ENCODE assay signal across 19 cellular contexts in the genomic region with DNA sequence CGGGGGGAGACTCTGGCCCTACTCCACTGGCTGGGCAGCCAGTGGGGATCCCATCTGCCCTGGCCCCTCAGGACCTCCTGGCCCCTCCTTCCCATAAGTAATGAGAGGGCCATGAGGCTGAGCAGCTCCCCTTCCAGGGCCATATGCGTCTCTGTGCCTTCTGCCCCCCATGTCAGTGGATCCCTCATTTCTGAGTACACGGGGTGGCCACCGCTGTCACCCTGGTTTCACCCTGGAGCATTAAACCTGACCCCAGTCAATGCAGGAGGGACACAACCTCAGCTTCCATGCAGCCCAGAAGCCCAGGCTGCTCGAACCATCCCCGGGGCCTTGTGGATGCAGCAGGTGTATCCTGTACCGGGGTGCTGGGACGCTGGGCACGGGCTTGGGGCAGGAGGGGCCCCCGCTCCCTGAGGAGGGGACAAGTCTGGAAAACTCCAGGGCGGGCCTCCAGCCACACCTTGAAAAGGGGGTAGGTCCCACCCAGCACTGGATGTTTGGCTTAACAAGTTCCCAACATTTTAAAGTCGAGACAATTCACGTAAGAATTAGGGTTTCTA. TPM values are rescaled to one million over a fixed set of nuclear protein-coding genes. Genes with fewer than 3 reads are reported as not detected.
DNase-seq lines count a peak whose midpoint lies in the region; ATAC-seq and TF ChIP-seq lines count a peak whose summit lies in the region.
"Had no signal": no experiment of that assay in that cellular context is flagged by ENCODE, and none has a peak within 500 bp of the region (broad histone marks: within the 10 kb centered on the region; RNA-seq: fewer than 3 reads in every experiment).

No MANE protein-coding gene starts in this region.

- H3K27me3 ChIP-seq in right cardiac atrium (ENCODE audit: control insufficient read depth, insufficient read depth) = no peaks in the 10 kb centered on the region
- peaks cover 90% of the 10 kb centered on the region for H3K27me3 ChIP-seq in left ventricle myocardium inferior (ENCODE audit: low read depth)
- H3K27me3 ChIP-seq in lower lobe of right lung (ENCODE audit: low read depth) = peaks cover 44% of the 10 kb centered on the region

- TF ChIP-seq POLR2A in lower leg skin (IDR thresholded peaks at IDR 0.05) = no peak

- DNase-seq in right cardiac atrium (peak in 2 of 3 donors; percentile 10 to 46), left ventricle myocardium inferior (no peak), lower lobe of right lung (peak; percentile 36), lower leg skin (ENCODE audit: low spot score in 2 of 2) (no peak), NOMO-1 (lab: John Stamatoyannopoulos, UW; ENCODE audit: unreplicated experiment in 2 of 2) (no peak)
- DNase-seq: Caco-2; CD4-positive, alpha-beta memory T cell; NCI-H1105; NCI-H146; NCI-H2029 treated with DMSO at 0.1 percent for 48 hours; NCI-H2171 treated with DMSO at 0.1 percent for 48 hours; NCI-H526; SHP77 had no signal

- ATAC-seq in right cardiac atrium (no peak), lower lobe of right lung (no peak), HG02610 (IDR thresholded peaks at IDR 0.05; ENCODE audit: unreplicated experiment) (no peak)
- ATAC-seq: A549, HCT116 had no signal

- H3K4me3 ChIP-seq in right cardiac atrium (ENCODE audit: low read length) (no peak overlapping the region), left ventricle myocardium inferior (no peak overlapping the region), lower lobe of right lung (no peak overlapping the region), lower leg skin (ENCODE audit: low read depth, poor library complexity, severe bottlenecking) (no peak overlapping the region)
- H3K4me3 ChIP-seq: A549 had no signal

- TF ChIP-seq CTCF in left ventricle myocardium inferior (IDR thresholded peaks at IDR 0.05; ENCODE audit: borderline replicate concordance) = no peak
- no peak for TF ChIP-seq CTCF in lower lobe of right lung (IDR thresholded peaks at IDR 0.05)
- no peak for TF ChIP-seq CTCF in lower leg skin (IDR thresholded peaks at IDR 0.05)

- intact Hi-C loops in right cardiac atrium (cut with DNase I) (no loop called here), left ventricle myocardium inferior (cut with micrococcal nuclease) (no loop called here), lower lobe of right lung (cut with DNase I) (no loop called here), lower leg skin (cut with DNase I; ENCODE audit: low total_unique reads) (no loop called here)

- H3K4me1 ChIP-seq in right cardiac atrium (ENCODE audit: control insufficient read depth, insufficient read depth, low read length) (no peaks in the 10 kb centered on the region), left ventricle myocardium inferior (peaks cover 4% of the 10 kb centered on the region), lower lobe of right lung (no peaks in the 10 kb centered on the region)
- H3K4me1 ChIP-seq: A549, Caco-2 had no signal

- H3K9me3 ChIP-seq in right cardiac atrium (ENCODE audit: control insufficient read depth, low read length) = no peaks in the 10 kb centered on the region
- H3K9me3 ChIP-seq in left ventricle myocardium inferior (replicated peaks) = no peaks in the 10 kb centered on the region
- no peaks in the 10 kb centered on the region for H3K9me3 ChIP-seq in lower lobe of right lung
- H3K9me3 ChIP-seq: A549, Caco-2 had no signal

- 86% methylated on average over 13 of the region's 13 CpGs for WGBS in right cardiac atrium
- 89 to 90% methylated on average over 12 to 13 of the region's 13 CpGs for WGBS in lower leg skin, 2 donors

- H3K36me3 ChIP-seq in left ventricle myocardium inferior (no peaks in the 10 kb centered on the region), lower lobe of right lung (no peaks in the 10 kb centered on the region)

- no peak overlapping the region for H3K27ac ChIP-seq in right cardiac atrium (ENCODE audit: low read length)
- no peak overlapping the region for H3K27ac ChIP-seq in left ventricle myocardium inferior (replicated peaks)
- peak overlapping the region; percentile 95 for H3K27ac ChIP-seq in angular gyrus (ENCODE audit: low read depth, low read length)
- H3K27ac ChIP-seq in lower lobe of right lung = no peak overlapping the region
- peak overlapping the region; percentile 98 for H3K27ac ChIP-seq in temporal lobe (ENCODE audit: low read depth, low read length)
- H3K27ac ChIP-seq: A549 had no signal

RNA-seq across cellular contexts. Expression of gene ATP5ME, which starts 24.2 kb away (rescaled TPM):
- 100 to 1,000 TPM; 689 to 911 (median 734) TPM for total RNA-seq in right cardiac atrium
- polyA plus RNA-seq in right cardiac atrium = 1,352 TPM
- total RNA-seq in left ventricle myocardium inferior = 914 TPM
- total RNA-seq in lower lobe of right lung = 173 TPM
- total RNA-seq in temporal lobe = 87.8 TPM
- 100 to 1,000 TPM in 3 of 4 donors, 10 to 100 TPM in 1; 38.2 to 172 (median 140) TPM for total RNA-seq in lower leg skin

RNA-seq across cellular contexts. Expression of gene PDE6B, which starts 24.5 kb away (rescaled TPM):
- total RNA-seq in right cardiac atrium = 1 to 10 TPM; 6.8 to 7.5 (median 7.0) TPM
- polyA plus RNA-seq in right cardiac atrium = 3.6 TPM
- 2.7 TPM for total RNA-seq in left ventricle myocardium inferior
- total RNA-seq in lower lobe of right lung = 5.5 TPM
- 4.7 TPM for total RNA-seq in temporal lobe
- 1 to 10 TPM in 1 of 4 donors, under 1 TPM in 1, not detected in 2; 0.59 to 1.5 TPM for total RNA-seq in lower leg skin
- total RNA-seq: Caco-2 had no signal
- polyA plus RNA-seq: A549 had no signal

RNA-seq across cellular contexts. Expression of gene MYL5, which starts 24.5 kb away (rescaled TPM):
- total RNA-seq in right cardiac atrium = 1 to 10 TPM; 4.0 to 6.0 (median 4.7) TPM
- polyA plus RNA-seq in right cardiac atrium = 3.8 TPM
- 4.5 TPM for total RNA-seq in left ventricle myocardium inferior
- total RNA-seq in lower lobe of right lung = 9.7 TPM
- total RNA-seq in temporal lobe = 6.4 TPM
- 10 to 100 TPM in 1 of 4 donors, 1 to 10 TPM in 3; 7.2 to 31.4 (median 7.7) TPM for total RNA-seq in lower leg skin

RNA-seq across cellular contexts. Expression of gene SLC49A3, which starts 39.1 kb away (rescaled TPM):
- 10 to 100 TPM; 13.7 to 19.5 (median 16.9) TPM for total RNA-seq in right cardiac atrium
- 10.6 TPM for polyA plus RNA-seq in right cardiac atrium
- total RNA-seq in left ventricle myocardium inferior = 12.0 TPM
- 31.5 TPM for total RNA-seq in lower lobe of right lung
- 0.49 TPM for total RNA-seq in temporal lobe
- total RNA-seq in lower leg skin = 10 to 100 TPM; 16.8 to 33.8 (median 22.7) TPM
- total RNA-seq: G401 had no signal
- polyA plus RNA-seq: CD4-positive, alpha-beta memory T cell had no signal

RNA-seq across cellular contexts. Expression of gene PCGF3, which starts 55.8 kb away (rescaled TPM):
- 10 to 100 TPM; 25.0 to 28.6 (median 26.4) TPM for total RNA-seq in right cardiac atrium
- 30.1 TPM for polyA plus RNA-seq in right cardiac atrium
- total RNA-seq in left ventricle myocardium inferior = 21.5 TPM
- 44.8 TPM for total RNA-seq in lower lobe of right lung
- 54.6 TPM for total RNA-seq in temporal lobe
- 100 to 1,000 TPM in 1 of 4 donors, 10 to 100 TPM in 3; 55.2 to 102 (median 72.3) TPM for total RNA-seq in lower leg skin

Comparison
In these comparisons a context has a peak if more than half of its experiments do, and no peak if none do; other contexts are left out.
1. DNase-seq: peak in right cardiac atrium (2 of 3) and lower lobe of right lung (single experiment); none in left ventricle myocardium inferior (single experiment), lower leg skin (0 of 2) and NOMO-1 (0 of 2).
2. H3K27ac ChIP-seq: peak in angular gyrus (single experiment) and temporal lobe (single experiment); none in right cardiac atrium (single experiment), left ventricle myocardium inferior (single experiment) and lower lobe of right lung (single experiment).